In genomic region chr11:69791266-69791665, GRCh38 we compare ENCODE assay signal across 15 cellular contexts. TPM values are rescaled to one million over a fixed set of nuclear protein-coding genes. Genes with fewer than 3 reads are reported as not detected.
DNase-seq lines count a peak whose midpoint lies in the region; ATAC-seq and TF ChIP-seq lines count a peak whose summit lies in the region.
"Had no signal": no experiment of that assay in that cellular context is flagged by ENCODE, and none has a peak within 500 bp of the region (broad histone marks: within the 10 kb centered on the region; RNA-seq: fewer than 3 reads in every experiment).

No MANE protein-coding gene starts in this region.

- H3K27me3 ChIP-seq in right cardiac atrium (ENCODE audit: control insufficient read depth, insufficient read depth), result no peaks in the 10 kb centered on the region
- H3K27me3 ChIP-seq in brain microvascular endothelial cell (replicated peaks), result no peaks in the 10 kb centered on the region
- H3K27me3 ChIP-seq in layer of hippocampus (ENCODE audit: control insufficient read depth, insufficient read depth, low read length), result no peaks in the 10 kb centered on the region
- no peaks in the 10 kb centered on the region for H3K27me3 ChIP-seq in CD4-positive, alpha-beta T cell (ENCODE audit: control insufficient read depth, insufficient read depth, low read length)

- H3K36me3 ChIP-seq in brain microvascular endothelial cell (replicated peaks), result no peaks in the 10 kb centered on the region

- in situ Hi-C loops in brain microvascular endothelial cell (cut with HindIII; ENCODE audit: low pct_ligation_motif_present, low sequenced_read_pairs), result no loop called here

- no peak overlapping the region for H3K4me3 ChIP-seq in right cardiac atrium (ENCODE audit: low read length)
- no peak overlapping the region for H3K4me3 ChIP-seq in brain microvascular endothelial cell (ENCODE audit: low read depth, low read length)

- no peaks in the 10 kb centered on the region for H3K4me1 Mint-ChIP-seq in CD4-positive, alpha-beta T cell (ENCODE audit: low read depth)
- H3K4me1 Mint-ChIP-seq: IgD-negative memory B cell had no signal

- no peaks in the 10 kb centered on the region for H3K9me3 ChIP-seq in right cardiac atrium (ENCODE audit: control insufficient read depth, low read length)
- H3K9me3 ChIP-seq in CD4-positive, alpha-beta T cell (ENCODE audit: control insufficient read depth, low read length), result no peaks in the 10 kb centered on the region

- no peaks in the 10 kb centered on the region for H3K4me1 ChIP-seq in right cardiac atrium (ENCODE audit: control insufficient read depth, insufficient read depth, low read length)

- intact Hi-C loops in right cardiac atrium (cut with DNase I), result no loop called here
- intact Hi-C loops in cardiac septum (cut with DNase I), result no loop called here
- intact Hi-C loops in CD4-positive, alpha-beta T cell (cut with DNase I, micrococcal nuclease), result no loop called here

- no peak overlapping the region for H3K27ac Mint-ChIP-seq in CD4-positive, alpha-beta T cell
- H3K27ac Mint-ChIP-seq: activated naive CD4-positive, alpha-beta T cell treated with anti-CD3 and anti-CD28 coated beads, Interleukin-2, amount 50 U/mL, for 72 hours; IgD-negative memory B cell had no signal

- 51% methylated on average over 10 of the region's 10 CpGs for WGBS in right cardiac atrium

- ATAC-seq in right cardiac atrium, result peak; percentile 11 to 55
- no peak for ATAC-seq in CD4-positive, alpha-beta T cell (ENCODE audit: poor library complexity)
- ATAC-seq: activated naive CD4-positive, alpha-beta T cell treated with anti-CD3 and anti-CD28 coated beads, Interleukin-2, amount 50 U/mL, for 72 hours had no signal

- DNase-seq in right cardiac atrium (peak; percentile 37 to 77 (median 75)), cardiac septum (ENCODE audit: low spot score) (no peak), brain microvascular endothelial cell (peak; percentile 51), UCSD-AML1 (lab: John Stamatoyannopoulos, UW; ENCODE audit: unreplicated experiment) (no peak), D341Med (ENCODE audit: low spot score) (no peak), CD1c-positive myeloid dendritic cell (ENCODE audit: extremely low spot score) (no peak)
- DNase-seq in CD4-positive, alpha-beta T cell, result no peak
- DNase-seq: NCI-H2081 treated with DMSO at 0.1 percent for 48 hours; stimulated activated CD4-positive, alpha-beta T cell treated with anti-CD3 and anti-CD28 coated beads, Interleukin-2, amount 100 ng/mL, for 48 hours; T-helper 9 cell had no signal

- H3K27ac ChIP-seq in right cardiac atrium (ENCODE audit: low read length), result no peak overlapping the region
- no peak overlapping the region for H3K27ac ChIP-seq in brain microvascular endothelial cell
- H3K27ac ChIP-seq in layer of hippocampus (ENCODE audit: low read depth, low read length), result peak overlapping the region; percentile 25
- H3K27ac ChIP-seq in CD4-positive, alpha-beta T cell (ENCODE audit: low read depth, low read length), result no peak overlapping the region

- no peak overlapping the region for H3K4me3 Mint-ChIP-seq in CD4-positive, alpha-beta T cell
- H3K4me3 Mint-ChIP-seq: IgD-negative memory B cell had no signal

- no peak for TF ChIP-seq CTCF in brain microvascular endothelial cell (IDR thresholded peaks at IDR 0.05; ENCODE audit: low read depth, low read length, missing control alignments)
- TF ChIP-seq CTCF in CD4-positive, alpha-beta T cell (IDR thresholded peaks at IDR 0.05), result no peak

- no peaks in the 10 kb centered on the region for H3K36me3 Mint-ChIP-seq in CD4-positive, alpha-beta T cell (ENCODE audit: low read depth)
- H3K36me3 Mint-ChIP-seq: activated naive CD4-positive, alpha-beta T cell treated with anti-CD3 and anti-CD28 coated beads, Interleukin-2, amount 50 U/mL, for 72 hours; IgD-negative memory B cell had no signal

- no peaks in the 10 kb centered on the region for H3K9me3 Mint-ChIP-seq in CD4-positive, alpha-beta T cell
- H3K9me3 Mint-ChIP-seq: activated naive CD4-positive, alpha-beta T cell treated with anti-CD3 and anti-CD28 coated beads, Interleukin-2, amount 50 U/mL, for 72 hours had no signal

- POLR2A ChIA-PET in CD4-positive, alpha-beta T cell (lab: Charles Lee), result no interaction called here

- CTCF ChIA-PET in CD4-positive, alpha-beta T cell (lab: Charles Lee), result no interaction called here

- H3K27me3 Mint-ChIP-seq in CD4-positive, alpha-beta T cell, result no peaks in the 10 kb centered on the region

RNA-seq across cellular contexts. Expression of gene FGF4, which starts 16.1 kb away (rescaled TPM):
- total RNA-seq in right cardiac atrium (not detected), cardiac septum (not detected)
- not detected for polyA plus RNA-seq in right cardiac atrium
- total RNA-seq in CD4-positive, alpha-beta T cell, result not detected
- total RNA-seq: A673; activated naive CD4-positive, alpha-beta T cell treated with anti-CD3 and anti-CD28 coated beads, Interleukin-2, amount 50 U/mL, for 72 hours; omental fat pad had no signal
- polyA plus RNA-seq: IgD-negative memory B cell had no signal

RNA-seq across cellular contexts. Expression of gene FGF3, which starts 27.9 kb away (rescaled TPM):
- total RNA-seq in right cardiac atrium (not detected), cardiac septum (not detected)
- not detected for polyA plus RNA-seq in right cardiac atrium
- total RNA-seq in CD4-positive, alpha-beta T cell, result not detected
- total RNA-seq: A673; activated naive CD4-positive, alpha-beta T cell treated with anti-CD3 and anti-CD28 coated beads, Interleukin-2, amount 50 U/mL, for 72 hours; omental fat pad had no signal
- polyA plus RNA-seq: IgD-negative memory B cell had no signal

Comparison
In these comparisons a context has a peak if more than half of its experiments do, and no peak if none do; other contexts are left out.
1. DNase-seq: peak in right cardiac atrium (3 of 3) and brain microvascular endothelial cell (single experiment); none in cardiac septum (single experiment), UCSD-AML1 (single experiment), CD4-positive, alpha-beta T cell (0 of 10), D341Med (single experiment) and CD1c-positive myeloid dendritic cell (single experiment).